Comparison of ENCODE assay signal across 8 cellular contexts in the genomic region with DNA sequence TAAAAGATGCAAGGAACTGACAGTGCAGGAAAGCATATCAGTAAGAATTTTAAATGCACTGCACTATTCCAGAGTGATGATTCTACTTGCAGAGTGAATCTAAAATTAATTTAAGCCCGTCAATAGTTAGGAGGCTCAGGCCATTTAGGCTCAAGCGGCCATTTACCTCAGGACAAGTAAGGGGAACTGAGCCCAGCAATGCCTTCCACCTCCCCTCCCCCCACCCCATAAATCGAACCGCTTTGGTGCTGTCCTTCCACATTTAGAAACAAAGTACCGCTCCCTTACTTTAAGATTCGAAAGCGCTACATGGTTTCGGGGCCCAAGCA. TPM values are rescaled to one million over a fixed set of nuclear protein-coding genes. Genes with fewer than 3 reads are reported as not detected.
DNase-seq lines count a peak whose midpoint lies in the region; ATAC-seq, FAIRE-seq and TF ChIP-seq lines count a peak whose summit lies in the region.

No MANE protein-coding gene starts in this region.

- H3K79me2 ChIP-seq in H1 (ENCODE audit: control insufficient read depth in 1 of 2, insufficient read depth in 2 of 2, low read length in 2 of 2) = peaks cover 0 to 10% of the 10 kb centered on the region in 2 experiments; a peak in 1 of 4 replicates

- TF ChIP-seq CTCF in NB4 (IDR thresholded peaks at IDR 0.05; ENCODE audit: low read depth, low read length) (no peak), H1 (IDR thresholded peaks at IDR 0.05; ENCODE audit: control extremely low read depth in 1 of 3, insufficient read depth in 1 of 3, low read depth in 1 of 3, low read length in 3 of 3) (no peak), mucosa of descending colon (IDR thresholded peaks at IDR 0.05) (no peak)

- no peak overlapping the region for H4K5ac ChIP-seq in H1 (ENCODE audit: insufficient read length, low read depth, low read length)

- TF ChIP-seq POLR2A in NB4 (IDR thresholded peaks at IDR 0.05; ENCODE audit: extremely low read depth, insufficient read length) = no peak
- no peak for TF ChIP-seq POLR2A in H1 (IDR thresholded peaks at IDR 0.05; ENCODE audit: control extremely low read depth in 1 of 2, low read depth in 2 of 2, low read length in 2 of 2)

- no peak overlapping the region for H2BK20ac ChIP-seq in H1 (ENCODE audit: low read length)

- H2BK5ac ChIP-seq in H1 (ENCODE audit: low read depth, low read length) = no peak overlapping the region

- peak overlapping the region; percentile 81 for H3K4me3 ChIP-seq in NB4 (ENCODE audit: low read depth, low read length)
- H3K4me3 ChIP-seq in H1 (ENCODE audit: extremely low read depth in 1 of 4, insufficient read depth in 2 of 4, low read depth in 3 of 4, low read length in 4 of 4) = peak overlapping the region; percentile 74 to 91 (median 77)
- peak overlapping the region; percentile 36 for H3K4me3 ChIP-seq in mucosa of descending colon

- peak overlapping the region; percentile 30 for H3K56ac ChIP-seq in H1 (replicated peaks; ENCODE audit: insufficient read length, low read depth, low read length)

- H3K36me3 ChIP-seq in H1 (ENCODE audit: control insufficient read depth in 2 of 4, insufficient read depth in 4 of 4, low read length in 3 of 4) = peaks cover 3 to 32% (median 17%) of the 10 kb centered on the region in 4 experiments; a peak in 7 of 8 replicates
- no peaks in the 10 kb centered on the region for H3K36me3 ChIP-seq in mucosa of descending colon (ENCODE audit: low read depth)

- H2AK5ac ChIP-seq in H1 (ENCODE audit: low read depth, low read length) = no peak overlapping the region

- ATAC-seq in mucosa of descending colon = no peak
- ATAC-seq in GM21529 (IDR thresholded peaks at IDR 0.05; ENCODE audit: unreplicated experiment) = no peak

- H3K4me1 ChIP-seq in H1 (replicated peaks in 1 of 4; ENCODE audit: control insufficient read depth in 3 of 4, insufficient read depth in 4 of 4, low read length in 3 of 4) = no peaks in the 10 kb centered on the region; a peak in 1 of 7 replicates
- H3K4me1 ChIP-seq in mucosa of descending colon (ENCODE audit: low read depth) = peaks cover 3% of the 10 kb centered on the region

- CTCF ChIA-PET in H1 (lab: Charles Lee; ENCODE audit: partially characterized antibody) = interaction anchor here (1.2 kb wide), 1 partner anchor 207 kb away, joined by 4 read pairs; no protein-coding TSS in a partner anchor

- no peak overlapping the region for H3K23ac ChIP-seq in H1 (ENCODE audit: insufficient read length)

- no peaks in the 10 kb centered on the region for H3K79me1 ChIP-seq in H1 (ENCODE audit: low read depth, low read length)

- no peak overlapping the region for H4K91ac ChIP-seq in H1 (replicated peaks; ENCODE audit: insufficient read length, low read length)

- no peak overlapping the region for H3K14ac ChIP-seq in H1 (ENCODE audit: insufficient read length)

- H3K9ac ChIP-seq in H1 (replicated peaks in 1 of 4; ENCODE audit: extremely low read depth in 1 of 4, low read depth in 3 of 4, low read length in 3 of 4) = peak overlapping the region; percentile 84 to 98 (median 94); a peak in 6 of 7 replicates

- intact Hi-C loops in mucosa of descending colon (cut with DNase I, micrococcal nuclease) = no loop called here

- H3K18ac ChIP-seq in H1 (ENCODE audit: extremely low read depth, low read length) = no peak overlapping the region; the same call in 1 of the 2 replicates

- peak overlapping the region; percentile 97; the same call in 1 of the 2 replicates for H4K8ac ChIP-seq in H1 (ENCODE audit: extremely low read depth, insufficient read depth, low read length)

- POLR2A ChIA-PET in H1 (lab: Charles Lee; ENCODE audit: partially characterized antibody) = interaction anchor here (0.8 kb wide), 1 partner anchor 88 kb away, joined by 3 read pairs; no protein-coding TSS in a partner anchor

- H3K23me2 ChIP-seq in H1 (ENCODE audit: low read depth, low read length) = no peaks in the 10 kb centered on the region

- H4K20me1 ChIP-seq in H1 (replicated peaks in 1 of 2; ENCODE audit: control insufficient read depth in 1 of 2, insufficient read depth in 2 of 2, low read length in 2 of 2) = no peaks in the 10 kb centered on the region

- H3K27ac ChIP-seq in H1 (ENCODE audit: low read depth, low read length) = peak overlapping the region; percentile 87

- H3K9me3 ChIP-seq in H1 (ENCODE audit: insufficient read depth in 2 of 2, low read depth in 1 of 2, low read length in 1 of 2) = no peaks in the 10 kb centered on the region
- no peaks in the 10 kb centered on the region for H3K9me3 ChIP-seq in mucosa of descending colon

- H2BK120ac ChIP-seq in H1 (replicated peaks; ENCODE audit: low read depth, low read length) = no peak overlapping the region

- no peaks in the 10 kb centered on the region for H3K27me3 ChIP-seq in H1 (replicated peaks in 1 of 4; ENCODE audit: control insufficient read depth in 3 of 4, extremely low read depth in 1 of 4, insufficient read depth in 3 of 4, low read length in 3 of 4)

- FAIRE-seq in H1 (lab: Jason Lieb, UNC) = no peak

- no peak overlapping the region for H2BK15ac ChIP-seq in H1 (ENCODE audit: low read length)

- H2AFZ ChIP-seq in H1 (ENCODE audit: low read length) = no peak overlapping the region

- H2BK12ac ChIP-seq in H1 (ENCODE audit: low read depth, low read length) = no peak overlapping the region

- H3K4me2 ChIP-seq in H1 (ENCODE audit: insufficient read depth in 1 of 2, low read depth in 2 of 2, low read length in 2 of 2) = peak overlapping the region; percentile 65 to 74

- no peak for TF ChIP-seq EP300 in H1 (IDR thresholded peaks at IDR 0.05; ENCODE audit: borderline replicate concordance in 1 of 2, low read depth in 2 of 2, low read length in 2 of 2)

- H3K4ac ChIP-seq in H1 (replicated peaks; ENCODE audit: insufficient read length, low read depth, low read length) = no peak overlapping the region

- peak; percentile 20 for DNase-seq in NCI-H1105 treated with DMSO at 0.1 percent for 48 hours (lab: John Stamatoyannopoulos, UW)
- DNase-seq in NCI-H1105 (lab: John Stamatoyannopoulos, UW) = no peak
- peak; percentile 54 for DNase-seq in NB4 (ENCODE audit: low read depth)
- no peak for DNase-seq in H1 (ENCODE audit: low read depth in 1 of 2, low spot score in 2 of 2)
- no peak for DNase-seq in mucosa of descending colon
- DNase-seq in activated effector memory CD4-positive, alpha-beta T cell treated with anti-CD3 and anti-CD28 coated beads, Interleukin-2, amount 50 U/mL, for 16 hours = no peak
- no peak for DNase-seq in HK-2 (ENCODE audit: unreplicated experiment)

- no peak for TF ChIP-seq RAD21 in H1 (IDR thresholded peaks at IDR 0.05 in 1 of 2, conservative IDR thresholded peaks at IDR 0.05 in 1 of 2; ENCODE audit: low read depth in 2 of 2, low read length in 2 of 2)

- WGBS in H1 (ENCODE audit: extremely low coverage in 1 of 2, insufficient coverage in 1 of 2, insufficient read length in 1 of 2, insufficient replicate concordance in 2 of 2, low coverage in 1 of 2, low lambda C conversion rate in 2 of 2, missing lambda C conversion rate in 1 of 2), 2 experiments = 0% methylated on average over 4 of the region's 8 CpGs; no CpG with 5 or more reads in 1 of the 2 experiments

TF ChIP-seq in H1, 55 proteins besides CTCF, POLR2A, EP300 and RAD21 (continues in another document):
- TF ChIP-seq ASH2L (IDR thresholded peaks at IDR 0.05; ENCODE audit: low read length) = peak; percentile 25

RNA-seq across cellular contexts. Expression of a gene that starts 0.7 kb away (rescaled TPM):
- total RNA-seq in H1 (2021; fragmentation: NEBNext Ultra II Directional; extraction: Animal tissue kit (Norgen Biotek cat#: 25700)) = 26.2 and 26.4 TPM in 2 replicates
- polyA plus RNA-seq in H1 (2011; rRNA removed) = 2.1 and 2.6 TPM in 2 replicates
- 4.7 TPM for polyA plus RNA-seq in H1 (2011; cell fraction: cytosol; rRNA removed)
- 8.9 TPM for polyA plus RNA-seq in H1 (2011; cell fraction: nucleus; rRNA removed)
- polyA plus RNA-seq in H1 (2012, experiment 1 of 2) = 10.1 to 18.8 TPM (median 11.9 TPM) in 4 replicates
- 0.97 TPM for polyA plus RNA-seq in H1 (2012, experiment 2 of 2)
- 23.4 TPM for polyA plus RNA-seq in H1 (2013, experiment 1 of 2)
- 19.2 TPM for polyA plus RNA-seq in H1 (2013, experiment 2 of 2)
- polyA minus RNA-seq in H1 (2011; rRNA and poly(A)+ RNA removed) = 14.7 and 20.9 TPM in 2 replicates
- 8.1 TPM for polyA minus RNA-seq in H1 (2011; cell fraction: cytosol; rRNA and poly(A)+ RNA removed)
- polyA minus RNA-seq in H1 (2011; cell fraction: nucleus; rRNA and poly(A)+ RNA removed) = 46.7 TPM
- 10 to 100 TPM; 15.6 to 26.4 (median 20.7) TPM for total RNA-seq in mucosa of descending colon

Comparison
In these comparisons a context has a peak if more than half of its experiments do, and no peak if none do; other contexts are left out.
1. DNase-seq: peak in NCI-H1105 treated with DMSO at 0.1 percent for 48 hours (single experiment) and NB4 (single experiment); none in NCI-H1105 (single experiment), H1 (0 of 2), mucosa of descending colon (0 of 3), activated effector memory CD4-positive, alpha-beta T cell treated with anti-CD3 and anti-CD28 coated beads, Interleukin-2, amount 50 U/mL, for 16 hours (single experiment) and HK-2 (single experiment).
2. Peak in every context shown above with its lines, with median percentiles within 50 percentile points of each other: H3K4me3 ChIP-seq.